In the genomic region with DNA sequence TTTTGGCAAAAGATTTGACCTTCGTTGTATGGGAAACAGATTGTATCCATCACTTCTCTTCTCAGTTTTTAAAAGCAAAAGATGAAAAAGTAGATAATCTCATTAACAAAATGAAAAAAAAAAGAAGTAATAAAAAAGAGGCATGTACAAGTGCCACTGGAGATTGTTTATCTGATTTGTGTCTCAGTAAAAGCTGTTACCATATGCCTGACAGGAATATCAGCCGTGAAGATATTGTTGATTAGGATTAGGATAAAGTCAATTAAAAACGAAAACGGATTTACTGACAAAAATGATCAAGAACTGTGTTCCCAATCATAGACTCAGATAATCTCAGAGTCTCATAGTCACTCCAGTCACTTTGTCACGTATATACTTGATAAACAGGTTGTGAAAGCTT, we compare ENCODE assay signal across 27 cellular contexts.
"Had no signal": no experiment of that assay in that cellular context is flagged by ENCODE, and none has a peak within 500 bp of the region (broad histone marks: within the 10 kb centered on the region; RNA-seq: fewer than 3 reads in every experiment).

No MANE protein-coding gene starts in this region.

- H3K4me1 ChIP-seq: gastrocnemius medialis, heart left ventricle had no signal

- H3K36me3 ChIP-seq: brain microvascular endothelial cell, gastrocnemius medialis, heart left ventricle had no signal

- H3K9me3 ChIP-seq: gastrocnemius medialis, heart left ventricle had no signal

- ATAC-seq: activated T-cell treated with anti-CD3 and anti-CD28 coated beads, Interleukin-2, amount 50 U/mL, for 72 hours; esophagus mucosa; gastrocnemius medialis; heart left ventricle had no signal

- H3K4me3 ChIP-seq: coronary artery, dorsolateral prefrontal cortex, gastrocnemius medialis, heart left ventricle had no signal

- DNase-seq: activated CD4-positive, alpha-beta memory T cell treated with anti-CD3 and anti-CD28 coated beads, Interleukin-2, amount 10 ng/mL, durations not matched to agents 7 days and 5 days; activated CD4-positive, alpha-beta T cell treated with anti-CD3 and anti-CD28 coated beads for 4 hours; activated CD4-positive, alpha-beta T cell treated with anti-CD3 and anti-CD28 coated beads, Interleukin-2, amount 10 ng/mL, durations not matched to agents 7 days and 5 days; activated CD4-positive, alpha-beta T cell treated with anti-CD3 and anti-CD28 coated beads, Interleukin-2, amount 50 U/mL, for 4 hours; activated CD4-positive, CD25-positive, alpha-beta regulatory T cell; activated CD4-positive, CD25-positive, alpha-beta regulatory T cell treated with anti-CD3 and anti-CD28 coated beads, Interleukin-2, amount 50 U/mL, for 72 hours; activated CD8-positive, alpha-beta memory T cell treated with anti-CD3 and anti-CD28 coated beads, Interleukin-2, amount 50 U/mL, for 48 hours; activated effector memory CD4-positive, alpha-beta T cell treated with Interleukin-2 at 50 U/mL for 16 hours; activated gamma-delta T cell treated with Interleukin-2 at 50 U/mL for 16 hours; activated naive CD4-positive, alpha-beta T cell treated with anti-CD3 and anti-CD28 coated beads, Interleukin-2, amount 50 U/mL, for 16 hours; activated naive CD4-positive, alpha-beta T cell treated with Interleukin-2 at 50 U/mL for 16 hours; activated T-cell treated with anti-CD3 and anti-CD28 coated beads for 4 hours; activated T-cell treated with anti-CD3 and anti-CD28 coated beads, Interleukin-2, amount 50 U/mL, for 24 hours; activated T-cell treated with anti-CD3 and anti-CD28 coated beads, Interleukin-2, amount 50 U/mL, for 72 hours; amniotic stem cell; anterior cingulate cortex; brain microvascular endothelial cell; dorsolateral prefrontal cortex; effector memory CD4-positive, alpha-beta T cell; endodermal cell; foreskin fibroblast; gastrocnemius medialis; glutamatergic neuron; heart left ventricle; T-helper 2 cell had no signal

- H3K27me3 ChIP-seq: brain microvascular endothelial cell, dorsolateral prefrontal cortex, gastrocnemius medialis, heart left ventricle had no signal

- H3K27ac ChIP-seq: brain microvascular endothelial cell, coronary artery, dorsolateral prefrontal cortex, gastrocnemius medialis, heart left ventricle had no signal
